Comparison of ENCODE assay signal across 8 cellular contexts in genomic region chr3:136752046-136752326, GRCh38. TPM values are rescaled to one million over a fixed set of nuclear protein-coding genes. Genes with fewer than 3 reads are reported as not detected.
DNase-seq lines count a peak whose midpoint lies in the region; ATAC-seq lines count a peak whose summit lies in the region.

No MANE protein-coding gene starts in this region.

- no peaks in the 10 kb centered on the region for H3K36me3 ChIP-seq in Karpas-422 (ENCODE audit: insufficient read depth, low read length)
- no peaks in the 10 kb centered on the region for H3K36me3 ChIP-seq in stomach smooth muscle (ENCODE audit: control insufficient read depth in 2 of 2, insufficient read depth in 2 of 2, low read length in 2 of 2)

- no peaks in the 10 kb centered on the region for H4K20me1 ChIP-seq in Karpas-422 (ENCODE audit: insufficient read depth, low read depth, low read length)

- H3K27me3 ChIP-seq in Karpas-422 (ENCODE audit: low read length) = no peaks in the 10 kb centered on the region
- H3K27me3 ChIP-seq in stomach smooth muscle (ENCODE audit: control insufficient read depth in 1 of 2, insufficient read depth in 2 of 2, low read length in 2 of 2) = no peaks in the 10 kb centered on the region

- H3K4me1 ChIP-seq in Karpas-422 (ENCODE audit: low read length) = peaks cover 51% of the 10 kb centered on the region
- H3K4me1 ChIP-seq in stomach smooth muscle (ENCODE audit: control insufficient read depth, insufficient read depth, low read length) = peaks cover 22% of the 10 kb centered on the region

- peak; percentile 9 for ATAC-seq in GM21576 (IDR thresholded peaks at IDR 0.05; ENCODE audit: unreplicated experiment)

- WGBS in adipose tissue, 3 donors = 0 to 1% (median 0%) methylated on average over 14 to 40 of the region's 41 CpGs

- DNase-seq in NCI-H1694 treated with DMSO at 0.1 percent for 48 hours (lab: John Stamatoyannopoulos, UW) (peak; percentile 67), NCI-H1694 (lab: John Stamatoyannopoulos, UW) (no peak), Karpas-422 (peak; percentile 85), iPS-NIHi11 (ENCODE audit: low spot score) (peak; percentile 58)
- no peak for DNase-seq in activated effector memory CD4-positive, alpha-beta T cell treated with anti-CD3 and anti-CD28 coated beads, Interleukin-2, amount 50 U/mL, for 16 hours

- peak overlapping the region; percentile 94 for H3K4me2 ChIP-seq in Karpas-422 (ENCODE audit: low read depth, low read length, poor library complexity, severe bottlenecking)

- no peak overlapping the region for H2AFZ ChIP-seq in Karpas-422 (ENCODE audit: low read length)

- H3K9ac ChIP-seq in Karpas-422 (ENCODE audit: low read length) (peak overlapping the region; percentile 86), stomach smooth muscle (ENCODE audit: low read length in 2 of 2) (peak overlapping the region; percentile 51 to 94)

- H3K9me2 ChIP-seq in Karpas-422 (replicated peaks; ENCODE audit: insufficient read depth, low read length) = no peaks in the 10 kb centered on the region

- H3K9me3 ChIP-seq in Karpas-422 (ENCODE audit: low read length) = no peaks in the 10 kb centered on the region
- no peaks in the 10 kb centered on the region for H3K9me3 ChIP-seq in stomach smooth muscle (ENCODE audit: control insufficient read depth in 2 of 2, low read length in 2 of 2)

- H3K4me3 ChIP-seq in Karpas-422 (ENCODE audit: low read length) (peak overlapping the region; percentile 86), stomach smooth muscle (ENCODE audit: low read length in 2 of 2) (peak overlapping the region; percentile 51 to 88)

- H3K79me2 ChIP-seq in Karpas-422 (ENCODE audit: low read length) = peaks cover 49% of the 10 kb centered on the region

- peak overlapping the region; percentile 92 for H3K27ac ChIP-seq in Karpas-422 (ENCODE audit: low read length)
- H3K27ac ChIP-seq in adipose tissue (ENCODE audit: low read depth, low read length) = peak overlapping the region; percentile 89
- H3K27ac ChIP-seq in stomach smooth muscle (ENCODE audit: low read length) = peak overlapping the region; percentile 99

RNA-seq across cellular contexts. Expression of gene STAG1, which starts 0.2 kb away (rescaled TPM):
- 12.6 and 13.7 TPM in 2 replicates for total RNA-seq in Karpas-422 (2014; rRNA removed; shearing (Covaris generic); ENCODE audit: low replicate concordance)
- 10 to 100 TPM in 2 of 3 donors, 1 to 10 TPM in 1; 7.7 to 16.0 (median 11.9) TPM for polyA plus RNA-seq in adipose tissue

Comparison
In these comparisons a context has a peak if more than half of its experiments do, and no peak if none do; other contexts are left out.
1. DNase-seq: peak in NCI-H1694 treated with DMSO at 0.1 percent for 48 hours (single experiment), Karpas-422 (single experiment) and iPS-NIHi11 (single experiment); none in NCI-H1694 (single experiment) and activated effector memory CD4-positive, alpha-beta T cell treated with anti-CD3 and anti-CD28 coated beads, Interleukin-2, amount 50 U/mL, for 16 hours (single experiment).
2. Peak in every context shown above with its lines, with median percentiles within 50 percentile points of each other: H3K27ac ChIP-seq.